12 cellular contexts compared by ENCODE assay signal in genomic region chr6:130202782-130203181, GRCh38. TPM values are rescaled to one million over a fixed set of nuclear protein-coding genes. Genes with fewer than 3 reads are reported as not detected.
DNase-seq lines count a peak whose midpoint lies in the region; ATAC-seq and TF ChIP-seq lines count a peak whose summit lies in the region.
"Had no signal": no experiment of that assay in that cellular context is flagged by ENCODE, and none has a peak within 500 bp of the region (broad histone marks: within the 10 kb centered on the region; RNA-seq: fewer than 3 reads in every experiment).

No MANE protein-coding gene starts in this region.

- H3K4me1 ChIP-seq in prostate gland (replicated peaks) = no peaks in the 10 kb centered on the region

- peak overlapping the region; percentile 33 for H3K4me3 Mint-ChIP-seq in T-helper 1 cell treated with Interleukin-12 subunit alpha and Interleukin-12 subunit beta and Interleukin-4 antibody, amounts not matched to agents 30 μg/mL and 1 μg/mL, for 36 hours
- H3K4me3 Mint-ChIP-seq in T-helper 2 cell treated with Interferon-gamma antibody and Interleukin-4, amounts not matched to agents 5 μg/mL and 100 μg/mL, for 36 hours = peak overlapping the region; percentile 24

- H3K4me3 ChIP-seq in prostate gland = no peak overlapping the region

- TF ChIP-seq CTCF in prostate gland (IDR thresholded peaks at IDR 0.05) = no peak

- no peaks in the 10 kb centered on the region for H3K9me3 Mint-ChIP-seq in T-helper 1 cell treated with Interleukin-12 subunit alpha and Interleukin-12 subunit beta and Interleukin-4 antibody, amounts not matched to agents 30 μg/mL and 1 μg/mL, for 36 hours
- peaks cover 3% of the 10 kb centered on the region for H3K9me3 Mint-ChIP-seq in T-helper 2 cell treated with Interferon-gamma antibody and Interleukin-4, amounts not matched to agents 5 μg/mL and 100 μg/mL, for 36 hours

- peaks cover 27% of the 10 kb centered on the region for H3K4me1 Mint-ChIP-seq in T-helper 1 cell treated with Interleukin-12 subunit alpha and Interleukin-12 subunit beta and Interleukin-4 antibody, amounts not matched to agents 30 μg/mL and 1 μg/mL, for 36 hours (ENCODE audit: low read depth)
- H3K4me1 Mint-ChIP-seq in T-helper 2 cell treated with Interferon-gamma antibody and Interleukin-4, amounts not matched to agents 5 μg/mL and 100 μg/mL, for 36 hours (ENCODE audit: low read depth) = peaks cover 23% of the 10 kb centered on the region

- H3K27me3 ChIP-seq in prostate gland (replicated peaks; ENCODE audit: insufficient read depth) = no peaks in the 10 kb centered on the region

- H3K36me3 Mint-ChIP-seq in T-helper 1 cell treated with Interleukin-12 subunit alpha and Interleukin-12 subunit beta and Interleukin-4 antibody, amounts not matched to agents 30 μg/mL and 1 μg/mL, for 36 hours (ENCODE audit: low read depth) = peaks cover 71% of the 10 kb centered on the region
- H3K36me3 Mint-ChIP-seq in T-helper 2 cell treated with Interferon-gamma antibody and Interleukin-4, amounts not matched to agents 5 μg/mL and 100 μg/mL, for 36 hours (ENCODE audit: low read depth) = peaks cover 72% of the 10 kb centered on the region

- no peak for TF ChIP-seq POLR2A in prostate gland (IDR thresholded peaks at IDR 0.05)

- H3K27ac Mint-ChIP-seq in T-helper 1 cell treated with Interleukin-12 subunit alpha and Interleukin-12 subunit beta and Interleukin-4 antibody, amounts not matched to agents 30 μg/mL and 1 μg/mL, for 36 hours = peak overlapping the region; percentile 42
- H3K27ac Mint-ChIP-seq in T-helper 2 cell treated with Interferon-gamma antibody and Interleukin-4, amounts not matched to agents 5 μg/mL and 100 μg/mL, for 36 hours = peak overlapping the region; percentile 28

- intact Hi-C loops in prostate gland (cut with DNase I) = no loop called here

- H3K36me3 ChIP-seq in prostate gland = no peaks in the 10 kb centered on the region

- peak; percentile 65 for ATAC-seq in HG02571 (IDR thresholded peaks at IDR 0.05; ENCODE audit: unreplicated experiment)

- 55% methylated on average over 6 of the region's 6 CpGs for WGBS in prostate gland

- no peaks in the 10 kb centered on the region for H3K27me3 Mint-ChIP-seq in T-helper 1 cell treated with Interleukin-12 subunit alpha and Interleukin-12 subunit beta and Interleukin-4 antibody, amounts not matched to agents 30 μg/mL and 1 μg/mL, for 36 hours (ENCODE audit: low read depth)
- H3K27me3 Mint-ChIP-seq in T-helper 2 cell treated with Interferon-gamma antibody and Interleukin-4, amounts not matched to agents 5 μg/mL and 100 μg/mL, for 36 hours (ENCODE audit: low read depth) = no peaks in the 10 kb centered on the region

- no peaks in the 10 kb centered on the region for H3K9me3 ChIP-seq in prostate gland

- DNase-seq in T-helper 1 cell = no peak
- no peak for DNase-seq in T-helper 2 cell treated with Interferon-gamma antibody and Interleukin-4, amounts not matched to agents 5 μg/mL and 100 μg/mL, for 36 hours (ENCODE audit: low spot score)
- peak; percentile 11 for DNase-seq in stimulated activated CD4-positive, alpha-beta T cell treated with anti-CD3 and anti-CD28 coated beads, Interleukin-4, amount 100 ng/mL, for 24 hours
- DNase-seq in NCI-H2029 treated with DMSO at 0.1 percent for 48 hours (lab: John Stamatoyannopoulos, UW) = no peak
- no peak for DNase-seq in prostate gland (ENCODE audit: low spot score)
- DNase-seq in Kasumi-1 (lab: John Stamatoyannopoulos, UW) = no peak
- DNase-seq: NCI-H1417 treated with DMSO at 0.1 percent for 48 hours, occipital lobe had no signal

- no peak overlapping the region for H3K27ac ChIP-seq in prostate gland
- H3K27ac ChIP-seq: 22Rv1 had no signal

RNA-seq across cellular contexts. Expression of gene SAMD3, which starts 20.0 kb away (rescaled TPM):
- total RNA-seq in prostate gland = 1 to 10 TPM in 1 of 2 donors, not detected in 1; 3.6 TPM
- total RNA-seq: dermis microvascular lymphatic vessel endothelial cell had no signal
